Comparison of ENCODE assay signal across 15 cellular contexts in the genomic region with DNA sequence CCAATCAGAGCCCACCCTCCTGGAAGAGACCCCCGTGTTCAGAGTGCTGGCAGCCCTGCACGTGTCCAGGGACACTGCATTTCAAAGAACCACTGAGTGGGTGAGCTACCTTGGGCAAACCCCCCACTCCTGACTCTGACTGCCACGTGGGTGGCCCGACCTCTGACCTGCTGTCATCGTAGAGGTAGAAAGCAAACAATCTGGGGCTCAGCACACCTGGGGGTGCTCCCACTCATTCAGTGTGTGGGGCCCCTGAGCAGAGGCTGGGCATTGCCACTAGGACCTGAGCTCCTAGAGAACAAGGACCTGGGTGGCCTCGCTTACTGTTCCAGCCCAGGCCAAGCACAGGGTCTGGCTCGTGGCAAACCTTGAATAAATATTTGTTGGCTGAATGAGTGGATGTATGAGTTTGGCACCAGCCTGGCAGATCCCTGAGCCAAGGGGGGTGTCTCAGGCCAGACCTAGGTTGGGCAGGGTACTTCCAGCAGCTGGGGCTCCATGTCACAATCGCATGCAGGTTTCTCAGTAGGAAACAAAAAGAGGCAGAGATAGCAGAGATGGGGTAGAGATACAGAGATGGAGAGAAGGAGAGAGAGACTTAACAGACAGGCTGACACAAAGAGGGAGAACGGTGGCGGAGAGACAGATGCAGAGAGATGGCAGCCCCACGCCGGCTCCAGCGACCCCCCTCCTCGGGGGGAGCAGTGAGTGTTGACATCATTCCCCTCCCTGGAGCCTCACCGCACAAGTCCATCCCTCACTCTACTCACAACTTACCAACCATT. TPM values are rescaled to one million over a fixed set of nuclear protein-coding genes. Genes with fewer than 3 reads are reported as not detected.
DNase-seq lines count a peak whose midpoint lies in the region; ATAC-seq and TF ChIP-seq lines count a peak whose summit lies in the region.
"Had no signal": no experiment of that assay in that cellular context is flagged by ENCODE, and none has a peak within 500 bp of the region (broad histone marks: within the 10 kb centered on the region; RNA-seq: fewer than 3 reads in every experiment).

No MANE protein-coding gene starts in this region.

- no peak for DNase-seq in activated CD4-positive, alpha-beta T cell treated with anti-CD3 and anti-CD28 coated beads, Interleukin-2, amount 10 ng/mL, durations not matched to agents 7 days and 5 days
- no peak for DNase-seq in activated CD4-positive, alpha-beta T cell treated with anti-CD3 and anti-CD28 coated beads for 1 hour
- DNase-seq in Jurkat, Clone E6-1 (ENCODE audit: low read depth, low spot score): no peak
- no peak for DNase-seq in endothelial cell (ENCODE audit: low spot score)
- no peak for DNase-seq in stimulated activated naive B cell treated with anti-CD40 and anti-IgM and Interleukin-4, amounts not matched to agents 10 μg/mL and 1 μg/mL and 100 μg/mL, for 72 hours
- no peak for DNase-seq in hepatic stellate cell (ENCODE audit: low spot score)
- no peak for DNase-seq in HuH-7 (ENCODE audit: low spot score)
- no peak for DNase-seq in tibial nerve (ENCODE audit: low spot score in 2 of 2)
- DNase-seq: adrenal gland, dorsolateral prefrontal cortex, mammary epithelial cell, NCI-H2227 treated with DMSO at 0.1 percent for 48 hours, WERI-Rb-1 had no signal

- POLR2A ChIA-PET in activated CD4-positive, alpha-beta T cell treated with anti-CD3 and anti-CD28 coated beads, Interleukin-2, amount 10 ng/mL, durations not matched to agents 7 days and 5 days (lab: Charles Lee): no interaction called here

- TF ChIP-seq CTCF in endothelial cell (IDR thresholded peaks at IDR 0.05; ENCODE audit: unreplicated experiment): no peak
- no peak for TF ChIP-seq CTCF in tibial nerve (IDR thresholded peaks at IDR 0.05)

- H3K27me3 ChIP-seq in tibial nerve: no peaks in the 10 kb centered on the region

- CTCF ChIA-PET in activated CD4-positive, alpha-beta T cell treated with anti-CD3 and anti-CD28 coated beads, Interleukin-2, amount 10 ng/mL, durations not matched to agents 7 days and 5 days (lab: Charles Lee): interaction anchor here (1.2 to 1.6 kb wide), 3 partner anchors 8 to 113 kb away, joined by 3 to 5 read pairs (median 3); no protein-coding TSS in a partner anchor

- peak in 1 of 2 donors; percentile 20 for ATAC-seq in stimulated activated naive B cell treated with anti-CD40 and anti-IgM and Interleukin-4, amounts not matched to agents 10 μg/mL and 1 μg/mL and 100 μg/mL, for 72 hours (replicated peaks)

- H3K4me3 Mint-ChIP-seq in activated CD4-positive, alpha-beta T cell treated with anti-CD3 and anti-CD28 coated beads, Interleukin-2, amount 10 ng/mL, durations not matched to agents 7 days and 5 days: peak overlapping the region; percentile 14
- no peak overlapping the region for H3K4me3 Mint-ChIP-seq in endothelial cell (ENCODE audit: unreplicated experiment)
- peak overlapping the region in 1 of 2 donors; percentile 25 for H3K4me3 Mint-ChIP-seq in stimulated activated naive B cell treated with anti-CD40 and anti-IgM and Interleukin-4, amounts not matched to agents 10 μg/mL and 1 μg/mL and 100 μg/mL, for 72 hours

- TF ChIP-seq EP300 in tibial nerve (IDR thresholded peaks at IDR 0.05): no peak

- H3K9me3 Mint-ChIP-seq in activated CD4-positive, alpha-beta T cell treated with anti-CD3 and anti-CD28 coated beads, Interleukin-2, amount 10 ng/mL, durations not matched to agents 7 days and 5 days: no peaks in the 10 kb centered on the region
- no peaks in the 10 kb centered on the region for H3K9me3 Mint-ChIP-seq in endothelial cell (ENCODE audit: unreplicated experiment)
- no peaks in the 10 kb centered on the region for H3K9me3 Mint-ChIP-seq in stimulated activated naive B cell treated with anti-CD40 and anti-IgM and Interleukin-4, amounts not matched to agents 10 μg/mL and 1 μg/mL and 100 μg/mL, for 72 hours

- H3K9me3 ChIP-seq in tibial nerve: no peaks in the 10 kb centered on the region
- H3K9me3 ChIP-seq: adrenal gland had no signal

- no peaks in the 10 kb centered on the region for H3K36me3 ChIP-seq in tibial nerve
- H3K36me3 ChIP-seq: adrenal gland, WERI-Rb-1 had no signal

- 40 to 41% methylated on average over 10 to 15 of the region's 15 CpGs for WGBS in tibial nerve, 2 donors

- no peak for TF ChIP-seq POLR2A in tibial nerve (IDR thresholded peaks at IDR 0.05)

- peak overlapping the region; percentile 61 for H3K4me3 ChIP-seq in Jurkat, Clone E6-1 (ENCODE audit: low read length)
- no peak overlapping the region for H3K4me3 ChIP-seq in tibial nerve
- H3K4me3 ChIP-seq: adrenal gland, dorsolateral prefrontal cortex had no signal

- peaks cover 15% of the 10 kb centered on the region for H3K27me3 Mint-ChIP-seq in activated CD4-positive, alpha-beta T cell treated with anti-CD3 and anti-CD28 coated beads, Interleukin-2, amount 10 ng/mL, durations not matched to agents 7 days and 5 days
- peaks cover 10% of the 10 kb centered on the region for H3K27me3 Mint-ChIP-seq in endothelial cell (ENCODE audit: unreplicated experiment)
- no peaks in the 10 kb centered on the region for H3K27me3 Mint-ChIP-seq in stimulated activated naive B cell treated with anti-CD40 and anti-IgM and Interleukin-4, amounts not matched to agents 10 μg/mL and 1 μg/mL and 100 μg/mL, for 72 hours

- peaks cover 26% of the 10 kb centered on the region for H3K4me1 Mint-ChIP-seq in activated CD4-positive, alpha-beta T cell treated with anti-CD3 and anti-CD28 coated beads, Interleukin-2, amount 10 ng/mL, durations not matched to agents 7 days and 5 days
- H3K4me1 Mint-ChIP-seq in endothelial cell (ENCODE audit: unreplicated experiment): peaks cover 36% of the 10 kb centered on the region
- peaks cover 16 to 23% of the 10 kb centered on the region in 2 donors for H3K4me1 Mint-ChIP-seq in stimulated activated naive B cell treated with anti-CD40 and anti-IgM and Interleukin-4, amounts not matched to agents 10 μg/mL and 1 μg/mL and 100 μg/mL, for 72 hours

- H3K27ac ChIP-seq in tibial nerve: no peak overlapping the region
- H3K27ac ChIP-seq: adrenal gland, dorsolateral prefrontal cortex, WERI-Rb-1 had no signal

- no peaks in the 10 kb centered on the region for H3K4me1 ChIP-seq in tibial nerve
- H3K4me1 ChIP-seq: adrenal gland had no signal

- no peaks in the 10 kb centered on the region for H3K36me3 Mint-ChIP-seq in activated CD4-positive, alpha-beta T cell treated with anti-CD3 and anti-CD28 coated beads, Interleukin-2, amount 10 ng/mL, durations not matched to agents 7 days and 5 days (ENCODE audit: low read depth)
- H3K36me3 Mint-ChIP-seq in endothelial cell (ENCODE audit: low read depth, unreplicated experiment): no peaks in the 10 kb centered on the region
- no peaks in the 10 kb centered on the region for H3K36me3 Mint-ChIP-seq in stimulated activated naive B cell treated with anti-CD40 and anti-IgM and Interleukin-4, amounts not matched to agents 10 μg/mL and 1 μg/mL and 100 μg/mL, for 72 hours

- H3K27ac Mint-ChIP-seq in activated CD4-positive, alpha-beta T cell treated with anti-CD3 and anti-CD28 coated beads, Interleukin-2, amount 10 ng/mL, durations not matched to agents 7 days and 5 days: peak overlapping the region; percentile 85
- peak overlapping the region; percentile 83 for H3K27ac Mint-ChIP-seq in endothelial cell (ENCODE audit: unreplicated experiment)
- peak overlapping the region; percentile 88 for H3K27ac Mint-ChIP-seq in stimulated activated naive B cell treated with anti-CD40 and anti-IgM and Interleukin-4, amounts not matched to agents 10 μg/mL and 1 μg/mL and 100 μg/mL, for 72 hours

RNA-seq across cellular contexts. Expression of gene DRC7, which starts 5.4 kb away (rescaled TPM):
- not detected for total RNA-seq in activated CD4-positive, alpha-beta T cell treated with anti-CD3 and anti-CD28 coated beads, Interleukin-2, amount 10 ng/mL, durations not matched to agents 7 days and 5 days
- 2.0 TPM for polyA plus RNA-seq in Jurkat, Clone E6-1 (2012; ENCODE audit: insufficient read depth, insufficient read length)
- total RNA-seq in endothelial cell (ENCODE audit: unreplicated experiment) (1.8 TPM), tibial nerve (1 to 10 TPM in 1 of 4 donors, under 1 TPM in 1, not detected in 2; 0.22 to 2.1 TPM)
- total RNA-seq: adrenal gland, glomerular endothelial cell, mammary epithelial cell, RPMI7951 had no signal

RNA-seq across cellular contexts. Expression of gene ADGRG3, which starts 21.1 kb away (rescaled TPM):
- not detected for total RNA-seq in activated CD4-positive, alpha-beta T cell treated with anti-CD3 and anti-CD28 coated beads, Interleukin-2, amount 10 ng/mL, durations not matched to agents 7 days and 5 days
- polyA plus RNA-seq in Jurkat, Clone E6-1 (2012; ENCODE audit: insufficient read depth, insufficient read length): not detected
- total RNA-seq in endothelial cell (ENCODE audit: unreplicated experiment): 0.31 TPM
- 1 to 10 TPM in 1 of 4 donors, under 1 TPM in 2, not detected in 1; 0.21 to 1.8 (median 0.90) TPM for total RNA-seq in tibial nerve
- total RNA-seq: mammary epithelial cell, RPMI7951 had no signal
- polyA plus RNA-seq: mammary epithelial cell had no signal

RNA-seq across cellular contexts. Expression of gene KATNB1, which starts 46.4 kb away (rescaled TPM):
- 10 to 100 TPM; 23.1 to 31.7 TPM for total RNA-seq in activated CD4-positive, alpha-beta T cell treated with anti-CD3 and anti-CD28 coated beads, Interleukin-2, amount 10 ng/mL, durations not matched to agents 7 days and 5 days
- polyA plus RNA-seq in Jurkat, Clone E6-1 (2012; ENCODE audit: insufficient read depth, insufficient read length): 45.6 TPM
- 29.2 TPM for total RNA-seq in endothelial cell (ENCODE audit: unreplicated experiment)
- 10 to 100 TPM; 21.0 to 36.8 (median 27.5) TPM for total RNA-seq in tibial nerve
